ENCODE assay signal across 11 cellular contexts in the genomic region with DNA sequence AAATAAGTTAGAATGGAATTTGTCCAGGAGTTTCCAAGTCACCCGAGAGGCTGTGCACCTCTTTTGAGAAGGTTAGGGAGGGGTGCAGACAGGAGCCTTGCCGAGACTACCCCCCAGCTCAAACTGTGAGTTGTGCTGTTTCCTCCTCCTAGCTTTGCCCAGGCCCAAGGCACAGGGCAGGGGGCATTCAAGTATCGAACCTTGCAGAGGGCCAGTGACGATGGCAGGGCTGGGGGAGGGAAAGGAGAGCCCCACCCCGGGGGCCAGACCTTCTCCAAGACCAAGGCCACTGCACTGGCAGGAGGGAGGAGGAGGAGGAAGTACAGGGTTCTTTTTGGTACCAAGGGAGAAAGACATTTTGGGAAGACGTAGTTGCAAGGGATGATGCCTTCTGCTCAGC.
"Had no signal": no experiment of that assay in that cellular context is flagged by ENCODE, and none has a peak within 500 bp of the region (broad histone marks: within the 10 kb centered on the region; RNA-seq: fewer than 3 reads in every experiment).

No MANE protein-coding gene starts in this region.

- H3K4me3 Mint-ChIP-seq: GM23338, H9, HFFc6 had no signal

- H2AFZ ChIP-seq: GM23248, GM23338 had no signal

- H3K9ac ChIP-seq: GM23248 had no signal

- ATAC-seq: GM23338, HCT116 had no signal

- H3K27ac ChIP-seq: GM23248 had no signal

- DNase-seq: GM23248, GOT3, H7, H9, HCEC 1CT, HFFc6 had no signal

- H3K4me3 ChIP-seq: GM23248, GM23338, HAP-1 had no signal

- H3K4me2 ChIP-seq: GM23338 had no signal

- H3K9me3 Mint-ChIP-seq: HFFc6 had no signal

- FAIRE-seq: H1, H54 had no signal

- H3K9me3 ChIP-seq: HAP-1 had no signal

- H3K36me3 ChIP-seq: HAP-1 had no signal

- H3K27ac Mint-ChIP-seq: GM23338, H9, HFFc6 had no signal
